ENCODE assay signal across 18 cellular contexts in the genomic region with DNA sequence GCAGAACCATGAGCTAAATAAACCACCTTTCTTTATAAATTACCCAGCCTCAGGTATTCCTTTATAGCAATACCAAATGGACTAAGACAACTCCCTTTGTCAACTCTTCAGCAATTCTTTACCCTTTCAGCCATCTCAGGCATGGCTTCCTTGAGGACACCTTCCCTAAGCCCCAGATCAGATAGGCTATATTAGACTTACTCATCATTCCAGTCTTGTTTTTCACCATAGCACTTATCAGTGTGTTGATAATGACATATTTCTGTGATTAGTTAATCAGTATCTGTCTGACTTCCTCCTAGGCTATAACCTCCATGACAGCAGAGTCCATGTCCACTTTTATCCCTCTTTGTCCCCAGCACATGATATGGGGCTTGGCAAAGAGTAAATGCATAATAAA.
DNase-seq lines count a peak whose midpoint lies in the region; ATAC-seq, FAIRE-seq and TF ChIP-seq lines count a peak whose summit lies in the region.
"Had no signal": no experiment of that assay in that cellular context is flagged by ENCODE, and none has a peak within 500 bp of the region (broad histone marks: within the 10 kb centered on the region; RNA-seq: fewer than 3 reads in every experiment).

No MANE protein-coding gene starts in this region.

- no peaks in the 10 kb centered on the region for H3K36me3 Mint-ChIP-seq in astrocyte (ENCODE audit: low read depth, unreplicated experiment)
- H3K36me3 Mint-ChIP-seq: CD14-positive monocyte; CD8-positive, alpha-beta T cell had no signal

- no peak overlapping the region for H3K27ac Mint-ChIP-seq in astrocyte (ENCODE audit: unreplicated experiment)
- H3K27ac Mint-ChIP-seq: CD8-positive, alpha-beta T cell had no signal

- DNase-seq in Daoy (ENCODE audit: low read depth) (peak; percentile 4), astrocyte (ENCODE audit: low read depth) (no peak), foreskin keratinocyte (peak in 1 of 2 donors; percentile 65), osteoblast (ENCODE audit: insufficient read length, low spot score, missing footprints) (no peak), NCI-H526 (lab: John Stamatoyannopoulos, UW) (no peak), NCI-H1694 treated with DMSO at 0.1 percent for 48 hours (lab: John Stamatoyannopoulos, UW) (no peak), frontal cortex (ENCODE audit: low spot score in 2 of 2) (no peak)
- DNase-seq: CD8-positive, alpha-beta T cell; COR-L47; DMS153; DMS79 treated with DMSO at 0.1 percent for 48 hours; GM23248 had no signal

- H3K27me3 ChIP-seq in astrocyte (ENCODE audit: insufficient read depth, low read length) (no peaks in the 10 kb centered on the region), foreskin keratinocyte (no peaks in the 10 kb centered on the region), osteoblast (ENCODE audit: insufficient read depth, low read length) (no peaks in the 10 kb centered on the region)

- H3K4me3 Mint-ChIP-seq in astrocyte (ENCODE audit: unreplicated experiment): no peak overlapping the region
- H3K4me3 Mint-ChIP-seq: CD14-positive monocyte; CD8-positive, alpha-beta T cell had no signal

- H3K4me2 ChIP-seq in astrocyte (ENCODE audit: low read length) (no peak overlapping the region), osteoblast (ENCODE audit: insufficient read depth, low read length) (no peak overlapping the region)

- H3K27ac ChIP-seq in astrocyte (ENCODE audit: low read depth, low read length) (no peak overlapping the region), foreskin keratinocyte (no peak overlapping the region), osteoblast (ENCODE audit: low read depth, low read length) (peak overlapping the region; percentile 56)
- H3K27ac ChIP-seq: 22Rv1, GM23248 had no signal

- H3K27me3 Mint-ChIP-seq in astrocyte (ENCODE audit: low read depth, unreplicated experiment): peaks cover 4% of the 10 kb centered on the region

- ATAC-seq in foreskin keratinocyte (peak; percentile 50), HG03025 (IDR thresholded peaks at IDR 0.05; ENCODE audit: low FRiP score, unreplicated experiment) (no peak)
- ATAC-seq: CD8-positive, alpha-beta T cell; HCT116 had no signal

- H3K4me3 ChIP-seq in astrocyte (ENCODE audit: insufficient read depth, low read depth, low read length): no peak overlapping the region
- H3K4me3 ChIP-seq in osteoblast (ENCODE audit: insufficient read depth, low read length): no peak overlapping the region
- H3K4me3 ChIP-seq: GM23248 had no signal

- FAIRE-seq in astrocyte (lab: Jason Lieb, UNC): peak; percentile 49
- FAIRE-seq in frontal cortex (lab: Jason Lieb, UNC): no peak
- FAIRE-seq: D721Med, H54 had no signal

- H2AFZ ChIP-seq in astrocyte (ENCODE audit: low read depth, low read length): no peak overlapping the region
- no peak overlapping the region for H2AFZ ChIP-seq in osteoblast (ENCODE audit: low read length)
- H2AFZ ChIP-seq: GM23248 had no signal

- H3K9me3 Mint-ChIP-seq in astrocyte (ENCODE audit: unreplicated experiment): peaks cover 6% of the 10 kb centered on the region

- H4K20me1 ChIP-seq in astrocyte (ENCODE audit: insufficient read depth, low read length) (no peaks in the 10 kb centered on the region), osteoblast (ENCODE audit: insufficient read depth, low read length) (no peaks in the 10 kb centered on the region)

- H3K4me1 ChIP-seq in astrocyte (ENCODE audit: insufficient read depth, low read length) (peaks cover 31% of the 10 kb centered on the region), foreskin keratinocyte (peaks cover 18% of the 10 kb centered on the region), osteoblast (ENCODE audit: insufficient read depth, low read length) (peaks cover 46% of the 10 kb centered on the region)

- TF ChIP-seq CTCF in astrocyte (IDR thresholded peaks at IDR 0.05; ENCODE audit: insufficient read depth, low read depth, low read length) (no peak), foreskin keratinocyte (conservative IDR thresholded peaks at IDR 0.05) (no peak), osteoblast (IDR thresholded peaks at IDR 0.05; ENCODE audit: extremely low read depth, low read depth, low read length) (no peak)

- no peak overlapping the region for H3K9ac ChIP-seq in astrocyte (ENCODE audit: low read length)
- H3K9ac ChIP-seq: GM23248 had no signal

- H3K79me2 ChIP-seq in astrocyte (ENCODE audit: insufficient read depth, low read length) (no peaks in the 10 kb centered on the region), osteoblast (ENCODE audit: insufficient read depth, low read length) (no peaks in the 10 kb centered on the region)

- H3K4me1 Mint-ChIP-seq in astrocyte (ENCODE audit: low read depth, unreplicated experiment): peaks cover 2% of the 10 kb centered on the region

- H3K36me3 ChIP-seq in astrocyte (ENCODE audit: insufficient read depth, low read length) (no peaks in the 10 kb centered on the region), osteoblast (ENCODE audit: insufficient read depth, low read length) (no peaks in the 10 kb centered on the region)

- H3K9me3 ChIP-seq in astrocyte (ENCODE audit: insufficient read depth, low read depth, low read length) (no peaks in the 10 kb centered on the region), osteoblast (ENCODE audit: low read depth, low read length) (no peaks in the 10 kb centered on the region)
